8 cellular contexts compared by ENCODE assay signal in genomic region chr1:2413495-2414296, GRCh38. TPM values are rescaled to one million over a fixed set of nuclear protein-coding genes. Genes with fewer than 3 reads are reported as not detected.
DNase-seq lines count a peak whose midpoint lies in the region; ATAC-seq and TF ChIP-seq lines count a peak whose summit lies in the region.

No MANE protein-coding gene starts in this region.

- peaks cover 31% of the 10 kb centered on the region for H3K4me1 Mint-ChIP-seq in activated naive CD8-positive, alpha-beta T cell (ENCODE audit: low read depth)

- H3K36me3 Mint-ChIP-seq in activated naive CD8-positive, alpha-beta T cell: no peaks in the 10 kb centered on the region

- no peaks in the 10 kb centered on the region for H3K9me3 ChIP-seq in thoracic aorta

- H3K27me3 ChIP-seq in KMS-11 (ENCODE audit: insufficient read depth, low read depth) (peaks cover 40% of the 10 kb centered on the region), thoracic aorta (replicated peaks; ENCODE audit: insufficient read depth) (no peaks in the 10 kb centered on the region)

- peak overlapping the region; percentile 83 for H2AFZ ChIP-seq in KMS-11 (ENCODE audit: low read depth)

- in situ Hi-C loops in Caki2 (cut with HindIII; ENCODE audit: low pct_unique_long_range_greater_than_20kb, low sequenced_read_pairs): no loop called here

- H3K27ac ChIP-seq in KMS-11 (no peak overlapping the region), thoracic aorta (peak overlapping the region; percentile 67 to 82)

- H3K27ac Mint-ChIP-seq in activated naive CD8-positive, alpha-beta T cell: peak overlapping the region; percentile 88

- H3K79me2 ChIP-seq in KMS-11 (ENCODE audit: insufficient read depth, low read depth): 0 out of 2 replicates have a peak, but pooled peaks cover 5% of the 10 kb centered on the region

- DNase-seq in Caki2 (ENCODE audit: low read depth) (peak; percentile 54), kidney tubule cell (ENCODE audit: low spot score) (peak; percentile 26), thoracic aorta (ENCODE audit: low spot score) (no peak), SKM-1 (lab: John Stamatoyannopoulos, UW; ENCODE audit: unreplicated experiment) (no peak)

- no peaks in the 10 kb centered on the region for H3K36me3 ChIP-seq in KMS-11 (ENCODE audit: insufficient read depth)
- H3K36me3 ChIP-seq in thoracic aorta: no peaks in the 10 kb centered on the region

- ATAC-seq in thoracic aorta (ENCODE audit: insufficient number of reproducible peaks, low FRiP score, low read depth): no peak
- no peak for ATAC-seq in HG03565 (IDR thresholded peaks at IDR 0.05; ENCODE audit: unreplicated experiment)
- ATAC-seq in HG03045 (IDR thresholded peaks at IDR 0.05; ENCODE audit: unreplicated experiment): no peak

- peak overlapping the region; percentile 89 for H3K4me3 Mint-ChIP-seq in activated naive CD8-positive, alpha-beta T cell

- H3K9ac ChIP-seq in KMS-11: peak overlapping the region; percentile 81

- H3K4me3 ChIP-seq in KMS-11 (IDR thresholded peaks at IDR 0.05; ENCODE audit: insufficient read depth, low read depth, low read length): peak overlapping the region; percentile 39
- H3K4me3 ChIP-seq in thoracic aorta: peak overlapping the region; percentile 98

- no peak for TF ChIP-seq CTCF in KMS-11 (conservative IDR thresholded peaks at IDR 0.05; ENCODE audit: low read depth, low read length)
- TF ChIP-seq CTCF in thoracic aorta (IDR thresholded peaks at IDR 0.05): no peak

- no peaks in the 10 kb centered on the region for H3K9me3 Mint-ChIP-seq in activated naive CD8-positive, alpha-beta T cell (ENCODE audit: low read depth)

- H3K4me2 ChIP-seq in KMS-11: peak overlapping the region; percentile 89

- H3K4me1 ChIP-seq in KMS-11 (ENCODE audit: low read depth, poor library complexity, severe bottlenecking) (peaks cover 25% of the 10 kb centered on the region), thoracic aorta (ENCODE audit: control insufficient read depth in 1 of 2, low read depth in 2 of 2) (peaks cover 13 to 28% of the 10 kb centered on the region in 2 donors)

- no peaks in the 10 kb centered on the region for H3K27me3 Mint-ChIP-seq in activated naive CD8-positive, alpha-beta T cell

- no peaks in the 10 kb centered on the region for H4K20me1 ChIP-seq in KMS-11 (ENCODE audit: insufficient read depth)

RNA-seq across cellular contexts. Expression of gene PEX10, which starts 1.3 kb away (rescaled TPM):
- 67.4 and 71.9 TPM in 2 replicates for total RNA-seq in Caki2 (2014; rRNA removed; shearing (Covaris generic); ENCODE audit: low replicate concordance)
- total RNA-seq in thoracic aorta: 10 to 100 TPM; 12.1 to 27.9 TPM

RNA-seq across cellular contexts. Expression of gene RER1, which starts 22.1 kb away (rescaled TPM):
- 55.7 and 105 TPM in 2 replicates for total RNA-seq in Caki2 (2014; rRNA removed; shearing (Covaris generic); ENCODE audit: low replicate concordance)
- 10 to 100 TPM; 68.6 to 76.3 TPM for total RNA-seq in thoracic aorta

RNA-seq across cellular contexts. Expression of gene MORN1, which starts 22.3 kb away (rescaled TPM):
- total RNA-seq in Caki2 (2014; rRNA removed; shearing (Covaris generic); ENCODE audit: low replicate concordance): 10.3 and 20.3 TPM in 2 replicates
- 10 to 100 TPM in 1 of 2 donors, 1 to 10 TPM in 1; 7.1 to 13.8 TPM for total RNA-seq in thoracic aorta

Comparison
In these comparisons a context has a peak if more than half of its experiments do, and no peak if none do; other contexts are left out.
1. DNase-seq: peak in Caki2 (single experiment) and kidney tubule cell (single experiment); none in thoracic aorta (single experiment) and SKM-1 (single experiment).